In genomic region chrX:96761566-96761965, GRCh38 we compare ENCODE assay signal across 23 cellular contexts.
"Had no signal": no experiment of that assay in that cellular context is flagged by ENCODE, and none has a peak within 500 bp of the region (broad histone marks: within the 10 kb centered on the region; RNA-seq: fewer than 3 reads in every experiment).

No MANE protein-coding gene starts in this region.

- H3K9me2 ChIP-seq: SK-N-SH had no signal

- H3K9me3 ChIP-seq: MG63, SJSA1, SK-N-SH had no signal

- H3K27ac ChIP-seq: SJSA1 had no signal

- H3K36me3 ChIP-seq: MG63, SJSA1 had no signal

- DNase-seq: IMR-90, Karpas-422, KG1, MG63, NCI-H1092 treated with DMSO at 0.1 percent for 48 hours, NCI-H1436, NCI-H187, NCI-H2029, NCI-H2081 treated with DMSO at 0.1 percent for 48 hours, NCI-H2171, NCI-H226, NCI-H446, NCI-H510A, NCI-H524 treated with DMSO at 0.1 percent for 48 hours, NCI-H69, NCI-H774, Right ventricle myocardium superior, RPMI8226, SIG-M5, SK-N-SH, SW 1271 had no signal

- ATAC-seq: HepG2 had no signal

- H3K4me2 ChIP-seq: SK-N-SH had no signal

- H3K4me3 ChIP-seq: MG63, SJSA1 had no signal

- H3K27me3 ChIP-seq: MG63, SJSA1 had no signal

- H3K4me1 ChIP-seq: SJSA1 had no signal
